23 cellular contexts compared by ENCODE assay signal in the genomic region with DNA sequence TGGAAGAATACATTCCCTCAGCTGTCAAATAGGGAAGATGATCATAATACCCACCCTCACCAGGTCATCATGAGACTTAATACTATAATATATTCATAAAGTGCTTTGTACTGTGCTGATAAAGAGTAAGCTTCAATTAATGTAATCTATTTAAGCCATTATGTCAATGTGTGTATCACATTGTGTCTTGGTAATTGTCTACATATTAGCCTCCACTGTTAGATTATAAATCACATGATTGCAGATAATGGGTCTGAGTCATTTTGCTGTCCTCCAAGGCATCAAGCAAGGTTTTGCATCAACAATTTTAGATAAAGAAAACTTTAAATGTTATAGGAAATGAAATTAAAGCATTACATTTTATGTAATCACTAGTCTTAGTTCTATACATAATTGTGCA. TPM values are rescaled to one million over a fixed set of nuclear protein-coding genes. Genes with fewer than 3 reads are reported as not detected.
DNase-seq lines count a peak whose midpoint lies in the region; ATAC-seq and TF ChIP-seq lines count a peak whose summit lies in the region.
"Had no signal": no experiment of that assay in that cellular context is flagged by ENCODE, and none has a peak within 500 bp of the region (broad histone marks: within the 10 kb centered on the region; RNA-seq: fewer than 3 reads in every experiment).

No MANE protein-coding gene starts in this region.

- no peaks in the 10 kb centered on the region for H3K27me3 Mint-ChIP-seq in activated T-cell treated with anti-CD3 and anti-CD28 coated beads, Interleukin-2, amount 50 U/mL, for 24 hours
- no peaks in the 10 kb centered on the region for H3K27me3 Mint-ChIP-seq in activated naive CD8-positive, alpha-beta T cell treated with anti-CD3 and anti-CD28 coated beads for 36 hours
- no peaks in the 10 kb centered on the region for H3K27me3 Mint-ChIP-seq in naive thymus-derived CD4-positive, alpha-beta T cell
- H3K27me3 Mint-ChIP-seq: CD4-positive, alpha-beta T cell had no signal

- CTCF ChIA-PET in naive thymus-derived CD4-positive, alpha-beta T cell (lab: Charles Lee): no interaction called here

- no peaks in the 10 kb centered on the region for H3K9me3 Mint-ChIP-seq in activated T-cell treated with anti-CD3 and anti-CD28 coated beads, Interleukin-2, amount 50 U/mL, for 24 hours
- peaks cover 1% of the 10 kb centered on the region for H3K9me3 Mint-ChIP-seq in activated naive CD8-positive, alpha-beta T cell treated with anti-CD3 and anti-CD28 coated beads for 36 hours
- no peaks in the 10 kb centered on the region for H3K9me3 Mint-ChIP-seq in naive thymus-derived CD4-positive, alpha-beta T cell
- H3K9me3 Mint-ChIP-seq: CD4-positive, alpha-beta T cell had no signal

- H3K27ac ChIP-seq in naive thymus-derived CD4-positive, alpha-beta T cell (ENCODE audit: low read depth, low read length): peak overlapping the region; percentile 1
- H3K27ac ChIP-seq: BLaER1, SJSA1 had no signal

- DNase-seq in activated T-cell treated with anti-CD3 and anti-CD28 coated beads, Interleukin-2, amount 50 U/mL, for 24 hours: no peak
- no peak for DNase-seq in activated T-cell treated with anti-CD3 and anti-CD28 coated beads, Interleukin-2, amount 50 U/mL, for 1 hour
- DNase-seq in BE2C (no peak), epidermal melanocyte (ENCODE audit: insufficient read length, low spot score) (no peak)
- no peak for DNase-seq in activated naive CD8-positive, alpha-beta T cell treated with anti-CD3 and anti-CD28 coated beads for 36 hours
- DNase-seq in naive thymus-derived CD4-positive, alpha-beta T cell: no peak
- DNase-seq: CD4-positive, alpha-beta T cell; COR-L47; DND-41; H7; KBM-7; MM.1S; NCI-H1048; NCI-H1417 treated with DMSO at 0.1 percent for 48 hours; NCI-H2029 treated with DMSO at 0.1 percent for 48 hours; NCI-H524; NCI-H774; OCI-M1 had no signal

- TF ChIP-seq CTCF in BE2C (IDR thresholded peaks at IDR 0.05; ENCODE audit: low read depth, low read length): no peak

- H3K4me3 Mint-ChIP-seq in activated T-cell treated with anti-CD3 and anti-CD28 coated beads, Interleukin-2, amount 50 U/mL, for 24 hours: no peak overlapping the region
- H3K4me3 Mint-ChIP-seq in activated naive CD8-positive, alpha-beta T cell treated with anti-CD3 and anti-CD28 coated beads for 36 hours: no peak overlapping the region
- H3K4me3 Mint-ChIP-seq in naive thymus-derived CD4-positive, alpha-beta T cell: no peak overlapping the region
- H3K4me3 Mint-ChIP-seq: CD4-positive, alpha-beta T cell had no signal

- peaks cover 53% of the 10 kb centered on the region for H3K36me3 Mint-ChIP-seq in activated T-cell treated with anti-CD3 and anti-CD28 coated beads, Interleukin-2, amount 50 U/mL, for 24 hours (ENCODE audit: low read depth)
- peaks cover 26% of the 10 kb centered on the region for H3K36me3 Mint-ChIP-seq in activated naive CD8-positive, alpha-beta T cell treated with anti-CD3 and anti-CD28 coated beads for 36 hours
- H3K36me3 Mint-ChIP-seq in naive thymus-derived CD4-positive, alpha-beta T cell: peaks cover 3 to 36% (median 31%) of the 10 kb centered on the region in 5 donors

- H3K27ac Mint-ChIP-seq in activated T-cell treated with anti-CD3 and anti-CD28 coated beads, Interleukin-2, amount 50 U/mL, for 24 hours: peak overlapping the region; percentile 12
- H3K27ac Mint-ChIP-seq in activated naive CD8-positive, alpha-beta T cell treated with anti-CD3 and anti-CD28 coated beads for 36 hours: peak overlapping the region; percentile 48
- peak overlapping the region in 6 of 9 donors; percentile 47 to 85 (median 66) for H3K27ac Mint-ChIP-seq in naive thymus-derived CD4-positive, alpha-beta T cell
- H3K27ac Mint-ChIP-seq: CD4-positive, alpha-beta T cell had no signal

- peaks cover 37% of the 10 kb centered on the region for H3K4me1 Mint-ChIP-seq in activated T-cell treated with anti-CD3 and anti-CD28 coated beads, Interleukin-2, amount 50 U/mL, for 24 hours (ENCODE audit: low read depth)
- peaks cover 22% of the 10 kb centered on the region for H3K4me1 Mint-ChIP-seq in activated naive CD8-positive, alpha-beta T cell treated with anti-CD3 and anti-CD28 coated beads for 36 hours
- H3K4me1 Mint-ChIP-seq in naive thymus-derived CD4-positive, alpha-beta T cell: peaks cover 11 to 36% (median 25%) of the 10 kb centered on the region in 7 donors

- H3K4me1 ChIP-seq in BE2C: peaks cover 25% of the 10 kb centered on the region
- no peaks in the 10 kb centered on the region for H3K4me1 ChIP-seq in naive thymus-derived CD4-positive, alpha-beta T cell (ENCODE audit: control insufficient read depth in 2 of 2, insufficient read depth in 2 of 2, low read length in 2 of 2)
- H3K4me1 ChIP-seq: BLaER1, SJSA1 had no signal

- no peaks in the 10 kb centered on the region; the same call in 1 of the 2 replicates for H3K36me3 ChIP-seq in BE2C
- H3K36me3 ChIP-seq in naive thymus-derived CD4-positive, alpha-beta T cell (ENCODE audit: control insufficient read depth in 2 of 3, insufficient read depth in 3 of 3, low read length in 3 of 3): peaks cover 0 to 4% (median 0%) of the 10 kb centered on the region in 3 experiments

- H3K9me3 ChIP-seq in BE2C: no peaks in the 10 kb centered on the region
- no peaks in the 10 kb centered on the region for H3K9me3 ChIP-seq in naive thymus-derived CD4-positive, alpha-beta T cell (ENCODE audit: control insufficient read depth in 2 of 3, low read length in 3 of 3)
- H3K9me3 ChIP-seq: BLaER1, SJSA1 had no signal

- intact Hi-C loops in naive thymus-derived CD4-positive, alpha-beta T cell (cut with micrococcal nuclease): loop anchor here in 1 of 2 donors (5.0 kb wide), 1 partner anchor 399 kb away; no protein-coding TSS in a partner anchor

- POLR2A ChIA-PET in naive thymus-derived CD4-positive, alpha-beta T cell (lab: Charles Lee): interaction anchor here (3.9 kb wide), 1 partner anchor 45 kb away, joined by 22 read pairs; the partner anchor contains the start of gene CEP135

- H3K27me3 ChIP-seq in BE2C: no peaks in the 10 kb centered on the region
- no peaks in the 10 kb centered on the region for H3K27me3 ChIP-seq in naive thymus-derived CD4-positive, alpha-beta T cell (ENCODE audit: control insufficient read depth in 2 of 2, insufficient read depth in 2 of 2, low read length in 2 of 2)
- H3K27me3 ChIP-seq: BLaER1, SJSA1 had no signal

- H3K4me3 ChIP-seq in BE2C (ENCODE audit: low read depth, low read length): peak overlapping the region; percentile 0; the same call in 1 of the 2 replicates
- no peak overlapping the region for H3K4me3 ChIP-seq in naive thymus-derived CD4-positive, alpha-beta T cell (ENCODE audit: low read length)
- H3K4me3 ChIP-seq: BLaER1, GM12878, SJSA1 had no signal

- no peak for ATAC-seq in naive thymus-derived CD4-positive, alpha-beta T cell
- no peak for ATAC-seq in HG03520 (IDR thresholded peaks at IDR 0.05; ENCODE audit: unreplicated experiment)
- ATAC-seq: GM12878, HepG2 had no signal

RNA-seq across cellular contexts. Expression of gene CEP135, which starts 45.2 kb away (rescaled TPM):
- polyA plus RNA-seq in BE2C (2012; ENCODE audit: insufficient read depth, insufficient read length, low read depth): 2.5 TPM
- 10 to 100 TPM; 14.6 to 16.6 TPM for total RNA-seq in activated naive CD8-positive, alpha-beta T cell treated with anti-CD3 and anti-CD28 coated beads for 36 hours
- 10 to 100 TPM; 20.6 to 38.8 (median 24.6) TPM for total RNA-seq in naive thymus-derived CD4-positive, alpha-beta T cell
- 10 to 100 TPM in 1 of 2 donors, 1 to 10 TPM in 1; 8.9 to 15.5 TPM for polyA plus RNA-seq in naive thymus-derived CD4-positive, alpha-beta T cell

RNA-seq across cellular contexts. Expression of gene EXOC1, which starts 50.1 kb away (rescaled TPM):
- 12.8 TPM for polyA plus RNA-seq in BE2C (2012; ENCODE audit: insufficient read depth, insufficient read length, low read depth)
- 10 to 100 TPM; 21.7 to 22.2 TPM for total RNA-seq in activated naive CD8-positive, alpha-beta T cell treated with anti-CD3 and anti-CD28 coated beads for 36 hours
- total RNA-seq in naive thymus-derived CD4-positive, alpha-beta T cell: 10 to 100 TPM; 20.3 to 46.7 (median 32.1) TPM
- 10 to 100 TPM; 11.6 to 17.6 TPM for polyA plus RNA-seq in naive thymus-derived CD4-positive, alpha-beta T cell

Comparison
In these comparisons a context has a peak if more than half of its experiments do, and no peak if none do; other contexts are left out.
1. H3K27ac Mint-ChIP-seq: peak in every context shown above with its lines; median percentile 66 in naive thymus-derived CD4-positive, alpha-beta T cell; 48 in activated naive CD8-positive, alpha-beta T cell treated with anti-CD3 and anti-CD28 coated beads for 36 hours; 12 in activated T-cell treated with anti-CD3 and anti-CD28 coated beads, Interleukin-2, amount 50 U/mL, for 24 hours.